26 cellular contexts compared by ENCODE assay signal in genomic region chr1:173268786-173269277, GRCh38.
"Had no signal": no experiment of that assay in that cellular context is flagged by ENCODE, and none has a peak within 500 bp of the region (broad histone marks: within the 10 kb centered on the region; RNA-seq: fewer than 3 reads in every experiment).

No MANE protein-coding gene starts in this region.

- H3K79me2 ChIP-seq: hepatocyte had no signal

- H3K9me3 ChIP-seq: body of pancreas, left lung, ovary, prostate gland, right atrium auricular region, thoracic aorta, vagina had no signal

- H3K4me1 ChIP-seq: body of pancreas, left lung, prostate gland, right atrium auricular region, vagina had no signal

- H3K27me3 ChIP-seq: body of pancreas, hepatocyte, left lung, ovary, right atrium auricular region, vagina had no signal

- H3K4me3 ChIP-seq: body of pancreas, hepatocyte, left lung, lung, ovary, prostate gland, right atrium auricular region, thoracic aorta, vagina had no signal

- H3K4me2 ChIP-seq: hepatocyte had no signal

- DNase-seq: activated CD4-positive, alpha-beta memory T cell treated with anti-CD3 and anti-CD28 coated beads for 36 hours; activated CD4-positive, alpha-beta T cell treated with anti-CD3 and anti-CD28 coated beads for 48 hours; activated effector memory CD4-positive, alpha-beta T cell treated with anti-CD3 and anti-CD28 coated beads, Interleukin-2, amount 50 U/mL, for 16 hours; activated naive CD4-positive, alpha-beta T cell treated with anti-CD3 and anti-CD28 coated beads, Interleukin-2, amount 50 U/mL, for 16 hours; activated naive CD8-positive, alpha-beta T cell treated with anti-CD3 and anti-CD28 coated beads, Interleukin-2, amount 50 U/mL, for 24 hours; activated T-cell treated with anti-CD3 and anti-CD28 coated beads, Interleukin-2, amount 50 U/mL, for 72 hours; body of pancreas; caudate nucleus; effector memory CD4-positive, alpha-beta T cell; glutamatergic neuron; immature natural killer cell; left lung; midbrain; ovary; stimulated activated CD8-positive, alpha-beta memory T cell treated with anti-CD3 and anti-CD28 coated beads, Interleukin-4, amount 100 ng/mL, for 48 hours; stimulated activated naive B cell treated with anti-CD40 and anti-IgM and Interleukin-4, amounts not matched to agents 10 μg/mL and 1 μg/mL and 100 μg/mL, for 72 hours; T-helper 17 cell had no signal

- ATAC-seq: activated naive CD8-positive, alpha-beta T cell treated with anti-CD3 and anti-CD28 coated beads, Interleukin-2, amount 50 U/mL, for 24 hours; activated T-cell treated with anti-CD3 and anti-CD28 coated beads, Interleukin-2, amount 50 U/mL, for 72 hours; body of pancreas; esophagus mucosa; left lung; natural killer cell treated with Interleukin-12 subunit alpha and Interleukin-12 subunit beta and Interleukin-15 and Interleukin-18, amount 100 ng/mL, for 72 hours; stimulated activated naive B cell treated with anti-CD40 and anti-IgM and Interleukin-4, amounts not matched to agents 10 μg/mL and 1 μg/mL and 100 μg/mL, for 72 hours; T-helper 17 cell had no signal

- FAIRE-seq: frontal cortex had no signal

- H3K27ac ChIP-seq: body of pancreas, hepatocyte, left lung, ovary, prostate gland, right atrium auricular region, thoracic aorta, vagina had no signal

- H2AFZ ChIP-seq: hepatocyte had no signal

- H3K36me3 ChIP-seq: left lung, ovary, prostate gland, right atrium auricular region, thoracic aorta, vagina had no signal
